Comparison of ENCODE assay signal across 9 cellular contexts in genomic region chr15:89136818-89137772, GRCh38. TPM values are rescaled to one million over a fixed set of nuclear protein-coding genes. Genes with fewer than 3 reads are reported as not detected.
A peak's percentile ranks its signal among the peaks of the same experiment; 100 is the strongest.
DNase-seq lines count a peak whose midpoint lies in the region; ATAC-seq, FAIRE-seq and TF ChIP-seq lines count a peak whose summit lies in the region.
"Had no signal": no experiment of that assay in that cellular context is flagged by ENCODE, and none has a peak within 500 bp of the region (broad histone marks: within the 10 kb centered on the region; RNA-seq: fewer than 3 reads in every experiment).

No MANE protein-coding gene starts in this region.

- POLR2A ChIA-PET in activated CD4-positive, alpha-beta memory T cell treated with anti-CD3 and anti-CD28 coated beads, Interleukin-2, amount 10 ng/mL, durations not matched to agents 7 days and 5 days (lab: Charles Lee), result no interaction called here
- POLR2A ChIA-PET in activated CD4-positive, alpha-beta memory T cell treated with anti-CD3 and anti-CD28 coated beads for 36 hours (lab: Charles Lee), result no interaction called here
- POLR2A ChIA-PET in endothelial cell of umbilical vein (lab: Charles Lee), result no interaction called here
- POLR2A ChIA-PET in HEK293T (lab: Yijun Ruan, JAX), result no interaction called here

- H3K9ac ChIP-seq in endothelial cell of umbilical vein (replicated peaks; ENCODE audit: extremely low read depth, insufficient read depth, low read length), result no peak overlapping the region
- peak overlapping the region; percentile 22 for H3K9ac ChIP-seq in mucosa of stomach (ENCODE audit: low read length)

- H3K9me3 ChIP-seq in endothelial cell of umbilical vein (replicated peaks; ENCODE audit: control insufficient read depth, insufficient read depth, low read length) (no peaks in the 10 kb centered on the region), mucosa of stomach (ENCODE audit: control insufficient read depth, low read length) (no peaks in the 10 kb centered on the region), upper lobe of left lung (no peaks in the 10 kb centered on the region), MG63 (no peaks in the 10 kb centered on the region)

- 66 to 71% methylated on average over 11 of the region's 11 CpGs for WGBS in upper lobe of left lung, 2 donors

- CTCF ChIA-PET in activated CD4-positive, alpha-beta memory T cell treated with anti-CD3 and anti-CD28 coated beads, Interleukin-2, amount 10 ng/mL, durations not matched to agents 7 days and 5 days (lab: Charles Lee), result interaction anchor here (1.4 kb wide), 1 partner anchor 46 kb away, joined by 4 read pairs; no protein-coding TSS in a partner anchor
- CTCF ChIA-PET in activated CD4-positive, alpha-beta memory T cell treated with anti-CD3 and anti-CD28 coated beads for 36 hours (lab: Charles Lee), result interaction anchor here (0.6 kb wide), 1 partner anchor 107 kb away, joined by 3 read pairs; the partner anchor contains the start of gene FANCI
- CTCF ChIA-PET in endothelial cell of umbilical vein (lab: Charles Lee) (interaction anchor here (1.1 to 1.7 kb wide), 5 partner anchors 14 to 80 kb away, joined by 3 to 5 read pairs (median 4); no protein-coding TSS in a partner anchor), HEK293T (lab: Yijun Ruan, JAX) (interaction anchor here (1.6 to 3.7 kb wide), 2 partner anchors 34 to 70 kb away, joined by 3 to 19 read pairs; no protein-coding TSS in a partner anchor)

- peak in 1 of 4 donors; percentile 66 for TF ChIP-seq EP300 in upper lobe of left lung (IDR thresholded peaks at IDR 0.05)

- peak overlapping the region; percentile 23 for H3K4me2 ChIP-seq in endothelial cell of umbilical vein (ENCODE audit: insufficient read depth, low read length)

- no peaks in the 10 kb centered on the region for H3K9me1 ChIP-seq in endothelial cell of umbilical vein (replicated peaks; ENCODE audit: control insufficient read depth, extremely low read depth, insufficient read depth, low read length)

- no peak for FAIRE-seq in endothelial cell of umbilical vein (lab: Jason Lieb, UNC)

- H3K27me3 ChIP-seq in endothelial cell of umbilical vein (ENCODE audit: control insufficient read depth in 2 of 2, insufficient read depth in 2 of 2, low read length in 2 of 2) (no peaks in the 10 kb centered on the region), mucosa of stomach (ENCODE audit: control insufficient read depth, insufficient read depth, low read length) (no peaks in the 10 kb centered on the region), upper lobe of left lung (no peaks in the 10 kb centered on the region), MG63 (no peaks in the 10 kb centered on the region)

- dilution Hi-C loops in endothelial cell of umbilical vein (cut with MboI; ENCODE audit: extremely low pct_ligation_motif_present, low sequenced_read_pairs), result no loop called here

- H2AFZ ChIP-seq in endothelial cell of umbilical vein (ENCODE audit: low read depth, low read length), result no peak overlapping the region

- no peaks in the 10 kb centered on the region for H4K20me1 ChIP-seq in endothelial cell of umbilical vein (replicated peaks; ENCODE audit: control insufficient read depth, extremely low read depth, insufficient read depth, low read length)

- H3K36me3 ChIP-seq in endothelial cell of umbilical vein (ENCODE audit: control insufficient read depth in 2 of 2, extremely low read depth in 1 of 2, insufficient read depth in 2 of 2, low read length in 2 of 2) (no peaks in the 10 kb centered on the region), mucosa of stomach (ENCODE audit: control insufficient read depth, insufficient read depth, low read length) (peaks cover 6% of the 10 kb centered on the region), upper lobe of left lung (peaks cover 0 to 5% (median 2%) of the 10 kb centered on the region in 4 donors), MG63 (peaks cover 2% of the 10 kb centered on the region; the same call in 1 of the 2 replicates)

- intact Hi-C loops in activated CD4-positive, alpha-beta memory T cell treated with anti-CD3 and anti-CD28 coated beads for 36 hours (cut with micrococcal nuclease), result no loop called here
- intact Hi-C loops in endothelial cell of umbilical vein (cut with micrococcal nuclease), result no loop called here

- H3K27ac Mint-ChIP-seq in activated CD4-positive, alpha-beta memory T cell treated with anti-CD3 and anti-CD28 coated beads, Interleukin-2, amount 10 ng/mL, durations not matched to agents 7 days and 5 days, result peak overlapping the region; percentile 11
- H3K27ac Mint-ChIP-seq in activated CD4-positive, alpha-beta memory T cell treated with anti-CD3 and anti-CD28 coated beads for 36 hours, result no peak overlapping the region
- H3K27ac Mint-ChIP-seq: T-helper 1 cell treated with Interleukin-12 subunit alpha and Interleukin-12 subunit beta and Interleukin-4 antibody, amounts not matched to agents 30 μg/mL and 1 μg/mL, for 36 hours had no signal

- TF ChIP-seq POLR2A in endothelial cell of umbilical vein (IDR thresholded peaks at IDR 0.05; ENCODE audit: low read depth, low read length) (no peak), upper lobe of left lung (IDR thresholded peaks at IDR 0.05) (no peak)

- no peaks in the 10 kb centered on the region for H3K9me3 Mint-ChIP-seq in activated CD4-positive, alpha-beta memory T cell treated with anti-CD3 and anti-CD28 coated beads, Interleukin-2, amount 10 ng/mL, durations not matched to agents 7 days and 5 days
- H3K9me3 Mint-ChIP-seq in activated CD4-positive, alpha-beta memory T cell treated with anti-CD3 and anti-CD28 coated beads for 36 hours, result no peaks in the 10 kb centered on the region
- H3K9me3 Mint-ChIP-seq: T-helper 1 cell treated with Interleukin-12 subunit alpha and Interleukin-12 subunit beta and Interleukin-4 antibody, amounts not matched to agents 30 μg/mL and 1 μg/mL, for 36 hours had no signal

- no peak overlapping the region for H3K27ac ChIP-seq in endothelial cell of umbilical vein (ENCODE audit: insufficient read depth, low read depth, low read length)
- peak overlapping the region; percentile 34 to 74 (median 66) for H3K27ac ChIP-seq in upper lobe of left lung

- H3K79me2 ChIP-seq in endothelial cell of umbilical vein (ENCODE audit: control insufficient read depth, insufficient read depth, low read length), result peaks cover 6% of the 10 kb centered on the region

- DNase-seq in activated CD4-positive, alpha-beta memory T cell treated with anti-CD3 and anti-CD28 coated beads, Interleukin-2, amount 10 ng/mL, durations not matched to agents 7 days and 5 days, result no peak
- no peak for DNase-seq in activated CD4-positive, alpha-beta memory T cell treated with anti-CD3 and anti-CD28 coated beads for 36 hours
- DNase-seq in endothelial cell of umbilical vein (ENCODE audit: low read depth, low spot score) (peak; percentile 46), upper lobe of left lung (peak in 1 of 2 donors; percentile 59), HEK293T (ENCODE audit: extremely low spot score) (no peak), iPS-NIHi7 (ENCODE audit: extremely low spot score) (no peak), MG63 (no peak)

- no peaks in the 10 kb centered on the region for H3K27me3 Mint-ChIP-seq in activated CD4-positive, alpha-beta memory T cell treated with anti-CD3 and anti-CD28 coated beads, Interleukin-2, amount 10 ng/mL, durations not matched to agents 7 days and 5 days
- H3K27me3 Mint-ChIP-seq in activated CD4-positive, alpha-beta memory T cell treated with anti-CD3 and anti-CD28 coated beads for 36 hours, result no peaks in the 10 kb centered on the region

- TF ChIP-seq CTCF in endothelial cell of umbilical vein (IDR thresholded peaks at IDR 0.05; ENCODE audit: extremely low read depth in 1 of 2, insufficient read depth in 1 of 2, low read depth in 1 of 2, low read length in 2 of 2) (no peak), upper lobe of left lung (IDR thresholded peaks at IDR 0.05) (no peak)

- peaks cover 43% of the 10 kb centered on the region for H3K4me1 Mint-ChIP-seq in activated CD4-positive, alpha-beta memory T cell treated with anti-CD3 and anti-CD28 coated beads, Interleukin-2, amount 10 ng/mL, durations not matched to agents 7 days and 5 days
- H3K4me1 Mint-ChIP-seq in activated CD4-positive, alpha-beta memory T cell treated with anti-CD3 and anti-CD28 coated beads for 36 hours (ENCODE audit: low read depth), result peaks cover 21% of the 10 kb centered on the region

- H3K4me3 Mint-ChIP-seq in activated CD4-positive, alpha-beta memory T cell treated with anti-CD3 and anti-CD28 coated beads, Interleukin-2, amount 10 ng/mL, durations not matched to agents 7 days and 5 days, result no peak overlapping the region
- H3K4me3 Mint-ChIP-seq in activated CD4-positive, alpha-beta memory T cell treated with anti-CD3 and anti-CD28 coated beads for 36 hours, result no peak overlapping the region
- H3K4me3 Mint-ChIP-seq: T-helper 1 cell treated with Interleukin-12 subunit alpha and Interleukin-12 subunit beta and Interleukin-4 antibody, amounts not matched to agents 30 μg/mL and 1 μg/mL, for 36 hours had no signal

- peaks cover 13% of the 10 kb centered on the region for H3K36me3 Mint-ChIP-seq in activated CD4-positive, alpha-beta memory T cell treated with anti-CD3 and anti-CD28 coated beads, Interleukin-2, amount 10 ng/mL, durations not matched to agents 7 days and 5 days (ENCODE audit: low read depth)
- H3K36me3 Mint-ChIP-seq in activated CD4-positive, alpha-beta memory T cell treated with anti-CD3 and anti-CD28 coated beads for 36 hours, result peaks cover 7% of the 10 kb centered on the region

- H3K4me1 ChIP-seq in endothelial cell of umbilical vein (ENCODE audit: control insufficient read depth, extremely low read depth, insufficient read depth, low read length), result peaks cover 40% of the 10 kb centered on the region
- H3K4me1 ChIP-seq in mucosa of stomach (ENCODE audit: control insufficient read depth, insufficient read depth, low read length), result peaks cover 62% of the 10 kb centered on the region
- H3K4me1 ChIP-seq in upper lobe of left lung, result peaks cover 61 to 80% (median 61%) of the 10 kb centered on the region in 4 donors

- no peak for ATAC-seq in upper lobe of left lung (ENCODE audit: low FRiP score in 2 of 2)

- BruUV-seq in endothelial cell of umbilical vein (replicated peaks; lab: Mats Ljungman, UMichigan), result no TSS peak

- no peak overlapping the region for H3K4me3 ChIP-seq in endothelial cell of umbilical vein (replicated peaks in 1 of 3; ENCODE audit: insufficient read depth in 1 of 3, low read depth in 1 of 3, low read length in 3 of 3)
- H3K4me3 ChIP-seq in mucosa of stomach (ENCODE audit: low read length), result no peak overlapping the region
- no peak overlapping the region for H3K4me3 ChIP-seq in upper lobe of left lung
- H3K4me3 ChIP-seq in MG63, result no peak overlapping the region

RNA-seq across cellular contexts. Expression of gene ABHD2, which starts 48.8 kb away (rescaled TPM):
- 10 to 100 TPM; 62.4 to 63.5 TPM for total RNA-seq in activated CD4-positive, alpha-beta memory T cell treated with anti-CD3 and anti-CD28 coated beads, Interleukin-2, amount 10 ng/mL, durations not matched to agents 7 days and 5 days
- 10 to 100 TPM; 36.0 to 38.5 TPM for total RNA-seq in activated CD4-positive, alpha-beta memory T cell treated with anti-CD3 and anti-CD28 coated beads for 36 hours
- total RNA-seq in endothelial cell of umbilical vein, result 52.3 and 62.2 TPM in 2 replicates
- 14.0 and 16.3 TPM in 2 replicates for polyA plus RNA-seq in endothelial cell of umbilical vein
- polyA plus RNA-seq in endothelial cell of umbilical vein (2011; cell fraction: cytosol; rRNA removed), result 18.3 and 22.4 TPM in 2 replicates
- 19.6 and 20.8 TPM in 2 replicates for polyA plus RNA-seq in endothelial cell of umbilical vein (2011; cell fraction: nucleus; rRNA removed)
- polyA plus RNA-seq in endothelial cell of umbilical vein (2012), result 20.9 and 27.4 TPM in 2 replicates
- 139 and 168 TPM in 2 replicates for polyA minus RNA-seq in endothelial cell of umbilical vein
- polyA minus RNA-seq in endothelial cell of umbilical vein (2011; cell fraction: cytosol; rRNA and poly(A)+ RNA removed), result 22.2 TPM
- polyA minus RNA-seq in endothelial cell of umbilical vein (2011; cell fraction: nucleus; rRNA and poly(A)+ RNA removed), result 32.8 and 59.9 TPM in 2 replicates
- total RNA-seq in upper lobe of left lung, result 100 to 1,000 TPM in 5 of 6 donors, 10 to 100 TPM in 1; 84.1 to 230 (median 174) TPM
- 9.5 and 18.3 TPM in 2 replicates for total RNA-seq in MG63 (2014; rRNA removed; shearing (Covaris generic); ENCODE audit: low replicate concordance)
